Comparison of ENCODE assay signal across 9 cellular contexts in the genomic region with DNA sequence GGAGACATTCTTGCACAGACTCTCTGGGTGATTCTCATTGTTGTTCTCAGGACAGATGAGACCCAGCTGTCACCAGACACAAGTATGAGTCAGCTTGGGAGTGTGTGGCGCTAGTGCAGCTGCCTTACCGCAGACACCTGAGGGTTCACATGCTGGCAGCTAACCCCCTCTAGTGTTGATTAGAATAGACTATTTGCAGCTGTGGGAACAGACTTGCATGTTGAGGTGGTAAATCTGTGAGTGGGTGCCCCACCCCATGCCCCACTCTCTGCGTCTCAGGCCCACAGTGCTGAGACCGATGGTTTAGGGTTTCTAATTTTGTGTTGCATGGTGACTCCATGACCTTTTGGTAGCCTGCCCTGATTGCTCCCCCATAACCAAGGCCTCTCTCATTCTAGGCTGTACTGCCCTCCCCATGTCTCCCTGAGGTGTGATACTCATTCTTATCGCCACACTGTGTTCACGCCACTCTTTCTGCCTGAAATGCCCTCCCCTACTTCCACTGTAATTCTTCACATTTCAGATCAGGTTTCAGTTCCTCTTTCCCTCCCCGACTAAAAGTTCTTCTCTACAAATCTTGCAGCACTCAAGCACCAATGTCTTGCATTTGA.
DNase-seq lines count a peak whose midpoint lies in the region; ATAC-seq, FAIRE-seq and TF ChIP-seq lines count a peak whose summit lies in the region.
"Had no signal": no experiment of that assay in that cellular context is flagged by ENCODE, and none has a peak within 500 bp of the region (broad histone marks: within the 10 kb centered on the region; RNA-seq: fewer than 3 reads in every experiment).

No MANE protein-coding gene starts in this region.

- no peak overlapping the region for H3K4me3 Mint-ChIP-seq in activated T-cell treated with anti-CD3 and anti-CD28 coated beads, Interleukin-2, amount 50 U/mL, for 24 hours
- H3K4me3 Mint-ChIP-seq in CD4-positive, alpha-beta memory T cell = no peak overlapping the region
- H3K4me3 Mint-ChIP-seq: dendritic cell treated with granulocyte-macrophage colony-stimulating factor and Interleukin-4, amounts not matched to agents 40 ng/mL and 50 ng/mL, for 4 days had no signal

- POLR2A ChIA-PET in A549 (lab: Yijun Ruan, JAX) = no interaction called here
- POLR2A ChIA-PET in CD4-positive, alpha-beta memory T cell (lab: Charles Lee; ENCODE audit: partially characterized antibody) = no interaction called here

- TF ChIP-seq EP300 in A549 (IDR thresholded peaks at IDR 0.05) = no peak

- CTCF ChIA-PET in A549 (lab: Yijun Ruan, JAX) = interaction anchor here (0.6 to 7.8 kb wide), 26 partner anchors 9 to 764 kb away, joined by 3 to 62 read pairs (median 4); a partner anchor contains a TSS
- CTCF ChIA-PET in CD4-positive, alpha-beta memory T cell (lab: Charles Lee; ENCODE audit: partially characterized antibody) = no interaction called here

- ATAC-seq in A549 (peak; percentile 97 to 99), HG02588 (IDR thresholded peaks at IDR 0.05; ENCODE audit: unreplicated experiment) (peak; percentile 91), left lung (peak; percentile 82)

- H3K9me3 ChIP-seq in A549 = no peaks in the 10 kb centered on the region
- no peaks in the 10 kb centered on the region for H3K9me3 ChIP-seq in MG63
- no peaks in the 10 kb centered on the region for H3K9me3 ChIP-seq in left lung
- H3K9me3 ChIP-seq in CD4-positive, alpha-beta memory T cell (ENCODE audit: control insufficient read depth in 1 of 2, low read length in 2 of 2) = no peaks in the 10 kb centered on the region

- H3K36me3 ChIP-seq in MG63 (no peaks in the 10 kb centered on the region), left lung (no peaks in the 10 kb centered on the region)
- H3K36me3 ChIP-seq in CD4-positive, alpha-beta memory T cell (ENCODE audit: insufficient read depth, low read length) = no peaks in the 10 kb centered on the region

- no peak for TF ChIP-seq POLR2A in A549 (IDR thresholded peaks at IDR 0.05; ENCODE audit: low read length)

- peaks cover 8% of the 10 kb centered on the region for H3K4me1 ChIP-seq in A549
- no peaks in the 10 kb centered on the region for H3K4me1 ChIP-seq in left lung
- H3K4me1 ChIP-seq in CD4-positive, alpha-beta memory T cell (ENCODE audit: insufficient read depth, low read length) = no peaks in the 10 kb centered on the region

- in situ Hi-C loops in GM13977 (cut with MboI; ENCODE audit: low pct_unique_long_range_greater_than_20kb, low sequenced_read_pairs, unreplicated experiment) = no loop called here

- H3K4me2 ChIP-seq in A549 = peak overlapping the region; percentile 36; the same call in 2 of the 3 replicates

- peak; percentile 64 for TF ChIP-seq CTCF in A549 (IDR thresholded peaks at IDR 0.05)
- TF ChIP-seq CTCF in GM13977 (IDR thresholded peaks at IDR 0.05; ENCODE audit: extremely low read depth, insufficient read depth, missing control alignments) = peak; percentile 47
- TF ChIP-seq CTCF in left lung (IDR thresholded peaks at IDR 0.05) = no peak

- H3K4me3 ChIP-seq in A549 = no peak overlapping the region
- H3K4me3 ChIP-seq in MG63 = no peak overlapping the region
- no peak overlapping the region for H3K4me3 ChIP-seq in left lung
- no peak overlapping the region for H3K4me3 ChIP-seq in CD4-positive, alpha-beta memory T cell (ENCODE audit: low read length in 2 of 2)

- peak; percentile 45 to 77 for DNase-seq in A549 (ENCODE audit: low read depth in 1 of 2, low spot score in 1 of 2)
- peak; percentile 63 for DNase-seq in GM13977 (ENCODE audit: low spot score)
- DNase-seq in MG63 = peak; percentile 55
- peak; percentile 7 for DNase-seq in SKM-1 treated with dmso at 0.1 percent for 144 hours (lab: John Stamatoyannopoulos, UW; ENCODE audit: unreplicated experiment)
- no peak for DNase-seq in left lung
- DNase-seq in activated T-cell treated with anti-CD3 and anti-CD28 coated beads, Interleukin-2, amount 50 U/mL, for 24 hours = no peak
- DNase-seq in CD4-positive, alpha-beta memory T cell = no peak

- no peak for FAIRE-seq in A549 (lab: Jason Lieb, UNC)

- H3K4me1 Mint-ChIP-seq in activated T-cell treated with anti-CD3 and anti-CD28 coated beads, Interleukin-2, amount 50 U/mL, for 24 hours (ENCODE audit: low read depth) = no peaks in the 10 kb centered on the region
- H3K4me1 Mint-ChIP-seq in CD4-positive, alpha-beta memory T cell = no peaks in the 10 kb centered on the region

- 32% methylated on average over 7 of the region's 7 CpGs for WGBS in A549 (ENCODE audit: missing lambda C conversion rate)

- no peak overlapping the region for H3K27ac ChIP-seq in A549
- no peak overlapping the region for H3K27ac ChIP-seq in left lung
- H3K27ac ChIP-seq in CD4-positive, alpha-beta memory T cell (ENCODE audit: low read depth, low read length) = no peak overlapping the region

- H3K27me3 ChIP-seq in MG63 (peaks cover 4% of the 10 kb centered on the region; the same call in 1 of the 2 replicates), left lung (no peaks in the 10 kb centered on the region)
- no peaks in the 10 kb centered on the region for H3K27me3 ChIP-seq in CD4-positive, alpha-beta memory T cell (ENCODE audit: insufficient read depth, low read length)

- no peaks in the 10 kb centered on the region for H3K27me3 Mint-ChIP-seq in activated T-cell treated with anti-CD3 and anti-CD28 coated beads, Interleukin-2, amount 50 U/mL, for 24 hours
- peaks cover 0 to 5% of the 10 kb centered on the region in 2 donors for H3K27me3 Mint-ChIP-seq in CD4-positive, alpha-beta memory T cell
- H3K27me3 Mint-ChIP-seq: dendritic cell treated with granulocyte-macrophage colony-stimulating factor and Interleukin-4, amounts not matched to agents 40 ng/mL and 50 ng/mL, for 4 days had no signal

- peak; percentile 90 to 92 for TF ChIP-seq RAD21 in A549 (conservative IDR thresholded peaks at IDR 0.05 in 1 of 2, IDR thresholded peaks at IDR 0.05 in 1 of 2)

- no peaks in the 10 kb centered on the region for H3K36me3 Mint-ChIP-seq in activated T-cell treated with anti-CD3 and anti-CD28 coated beads, Interleukin-2, amount 50 U/mL, for 24 hours (ENCODE audit: low read depth)
- no peaks in the 10 kb centered on the region for H3K36me3 Mint-ChIP-seq in CD4-positive, alpha-beta memory T cell

- no peaks in the 10 kb centered on the region for H3K9me3 Mint-ChIP-seq in activated T-cell treated with anti-CD3 and anti-CD28 coated beads, Interleukin-2, amount 50 U/mL, for 24 hours
- no peaks in the 10 kb centered on the region for H3K9me3 Mint-ChIP-seq in CD4-positive, alpha-beta memory T cell
- H3K9me3 Mint-ChIP-seq: dendritic cell treated with granulocyte-macrophage colony-stimulating factor and Interleukin-4, amounts not matched to agents 40 ng/mL and 50 ng/mL, for 4 days had no signal

- intact Hi-C loops in left lung (cut with DNase I) = no loop called here
- intact Hi-C loops in CD4-positive, alpha-beta memory T cell (cut with micrococcal nuclease) = no loop called here

- no peak overlapping the region for H3K27ac Mint-ChIP-seq in activated T-cell treated with anti-CD3 and anti-CD28 coated beads, Interleukin-2, amount 50 U/mL, for 24 hours
- H3K27ac Mint-ChIP-seq in CD4-positive, alpha-beta memory T cell = no peak overlapping the region
- H3K27ac Mint-ChIP-seq: dendritic cell treated with granulocyte-macrophage colony-stimulating factor and Interleukin-4, amounts not matched to agents 40 ng/mL and 50 ng/mL, for 4 days had no signal

TF ChIP-seq in A549, 52 proteins besides CTCF, POLR2A, EP300 and RAD21 (continues in another document):
- TF ChIP-seq FOSL2 (IDR thresholded peaks at IDR 0.05) = no peak
- TF ChIP-seq FOSL2 (CRISPR knock-in tag; IDR thresholded peaks at IDR 0.05) = peak; percentile 67
- TF ChIP-seq, protein P1, sequence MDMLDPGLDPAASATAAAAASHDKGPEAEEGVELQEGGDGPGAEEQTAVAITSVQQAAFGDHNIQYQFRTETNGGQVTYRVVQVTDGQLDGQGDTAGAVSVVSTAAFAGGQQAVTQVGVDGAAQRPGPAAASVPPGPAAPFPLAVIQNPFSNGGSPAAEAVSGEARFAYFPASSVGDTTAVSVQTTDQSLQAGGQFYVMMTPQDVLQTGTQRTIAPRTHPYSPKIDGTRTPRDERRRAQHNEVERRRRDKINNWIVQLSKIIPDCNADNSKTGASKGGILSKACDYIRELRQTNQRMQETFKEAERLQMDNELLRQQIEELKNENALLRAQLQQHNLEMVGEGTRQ (IDR thresholded peaks at IDR 0.05) = no peak
- no peak for TF ChIP-seq HOXA7 (CRISPR knock-in tag; IDR thresholded peaks at IDR 0.05)
- TF ChIP-seq SMC3 (IDR thresholded peaks at IDR 0.05) = peak; percentile 77
- TF ChIP-seq, protein P2, sequence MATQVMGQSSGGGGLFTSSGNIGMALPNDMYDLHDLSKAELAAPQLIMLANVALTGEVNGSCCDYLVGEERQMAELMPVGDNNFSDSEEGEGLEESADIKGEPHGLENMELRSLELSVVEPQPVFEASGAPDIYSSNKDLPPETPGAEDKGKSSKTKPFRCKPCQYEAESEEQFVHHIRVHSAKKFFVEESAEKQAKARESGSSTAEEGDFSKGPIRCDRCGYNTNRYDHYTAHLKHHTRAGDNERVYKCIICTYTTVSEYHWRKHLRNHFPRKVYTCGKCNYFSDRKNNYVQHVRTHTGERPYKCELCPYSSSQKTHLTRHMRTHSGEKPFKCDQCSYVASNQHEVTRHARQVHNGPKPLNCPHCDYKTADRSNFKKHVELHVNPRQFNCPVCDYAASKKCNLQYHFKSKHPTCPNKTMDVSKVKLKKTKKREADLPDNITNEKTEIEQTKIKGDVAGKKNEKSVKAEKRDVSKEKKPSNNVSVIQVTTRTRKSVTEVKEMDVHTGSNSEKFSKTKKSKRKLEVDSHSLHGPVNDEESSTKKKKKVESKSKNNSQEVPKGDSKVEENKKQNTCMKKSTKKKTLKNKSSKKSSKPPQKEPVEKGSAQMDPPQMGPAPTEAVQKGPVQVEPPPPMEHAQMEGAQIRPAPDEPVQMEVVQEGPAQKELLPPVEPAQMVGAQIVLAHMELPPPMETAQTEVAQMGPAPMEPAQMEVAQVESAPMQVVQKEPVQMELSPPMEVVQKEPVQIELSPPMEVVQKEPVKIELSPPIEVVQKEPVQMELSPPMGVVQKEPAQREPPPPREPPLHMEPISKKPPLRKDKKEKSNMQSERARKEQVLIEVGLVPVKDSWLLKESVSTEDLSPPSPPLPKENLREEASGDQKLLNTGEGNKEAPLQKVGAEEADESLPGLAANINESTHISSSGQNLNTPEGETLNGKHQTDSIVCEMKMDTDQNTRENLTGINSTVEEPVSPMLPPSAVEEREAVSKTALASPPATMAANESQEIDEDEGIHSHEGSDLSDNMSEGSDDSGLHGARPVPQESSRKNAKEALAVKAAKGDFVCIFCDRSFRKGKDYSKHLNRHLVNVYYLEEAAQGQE (IDR thresholded peaks at IDR 0.05) = no peak
- TF ChIP-seq KDM1A (IDR thresholded peaks at IDR 0.05; ENCODE audit: low read depth) = no peak
- TF ChIP-seq FOXS1 (CRISPR knock-in tag; IDR thresholded peaks at IDR 0.05) = no peak
- TF ChIP-seq, protein P3, sequence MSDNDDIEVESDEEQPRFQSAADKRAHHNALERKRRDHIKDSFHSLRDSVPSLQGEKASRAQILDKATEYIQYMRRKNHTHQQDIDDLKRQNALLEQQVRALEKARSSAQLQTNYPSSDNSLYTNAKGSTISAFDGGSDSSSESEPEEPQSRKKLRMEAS (IDR thresholded peaks at IDR 0.05) = 0 out of 2 replicates have a peak, but pooled peaks have one; percentile 27
- no peak for TF ChIP-seq SREBF2 (IDR thresholded peaks at IDR 0.05)
- no peak for TF ChIP-seq CEBPB (IDR thresholded peaks at IDR 0.05)
- TF ChIP-seq JUNB (IDR thresholded peaks at IDR 0.05) = no peak

Comparison
In these comparisons a context has a peak if more than half of its experiments do, and no peak if none do; other contexts are left out.
1. DNase-seq: peak in A549 (2 of 2), GM13977 (single experiment), MG63 (single experiment) and SKM-1 treated with dmso at 0.1 percent for 144 hours (single experiment); none in left lung (0 of 2), activated T-cell treated with anti-CD3 and anti-CD28 coated beads, Interleukin-2, amount 50 U/mL, for 24 hours (single experiment) and CD4-positive, alpha-beta memory T cell (0 of 5).
2. CTCF ChIP-seq: peak in A549 (single experiment) and GM13977 (single experiment); none in left lung (0 of 2).
3. Peak in every context shown above with its lines, with median percentiles within 50 percentile points of each other: ATAC-seq.